ENCODE assay signal across 6 cellular contexts in the genomic region with DNA sequence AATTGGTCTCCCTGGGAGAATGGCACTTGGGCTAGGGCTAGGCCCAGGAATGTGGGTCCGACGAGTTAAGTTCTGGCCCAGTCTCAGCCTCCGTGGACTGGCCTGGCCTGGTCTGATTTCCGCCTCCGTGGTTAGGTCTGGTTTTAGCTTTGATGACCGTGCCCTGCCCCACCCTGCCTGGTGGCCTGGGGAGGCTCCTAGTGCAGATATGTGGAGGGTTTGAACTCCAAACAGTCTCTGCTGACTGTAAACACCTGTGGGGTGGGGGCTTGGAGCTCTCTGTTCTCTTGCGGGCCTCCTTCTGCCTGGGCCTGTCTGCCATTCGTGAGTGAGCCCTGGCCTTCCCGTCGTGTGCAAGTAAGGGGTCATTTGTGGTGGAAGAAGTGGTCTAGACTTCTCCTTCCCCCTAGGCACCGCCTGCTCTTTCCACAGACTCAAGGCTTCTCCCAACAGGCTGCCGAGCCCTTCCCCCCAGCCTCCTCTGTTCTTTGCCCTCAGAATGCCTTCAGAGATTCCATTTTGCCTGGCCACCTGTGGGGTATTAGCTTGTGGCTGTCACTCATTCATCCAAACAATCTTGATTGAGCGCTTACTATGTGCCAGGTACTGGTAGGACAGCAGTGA. TPM values are rescaled to one million over a fixed set of nuclear protein-coding genes. Genes with fewer than 3 reads are reported as not detected.
DNase-seq lines count a peak whose midpoint lies in the region; FAIRE-seq and TF ChIP-seq lines count a peak whose summit lies in the region.

No MANE protein-coding gene starts in this region.

- H3K9me3 ChIP-seq in colonic mucosa, result no peaks in the 10 kb centered on the region

- H3K9ac ChIP-seq in KMS-11, result peak overlapping the region; percentile 97; the same call in 1 of the 2 replicates
- peak overlapping the region; percentile 98 to 99 for H3K9ac ChIP-seq in colonic mucosa (ENCODE audit: low read depth in 2 of 2, low read length in 2 of 2)

- H3K27me3 Mint-ChIP-seq in progenitor cell of endocrine pancreas, result no peaks in the 10 kb centered on the region

- H3K27me3 ChIP-seq in KMS-11 (ENCODE audit: insufficient read depth, low read depth), result no peaks in the 10 kb centered on the region
- H3K27me3 ChIP-seq in colonic mucosa, result no peaks in the 10 kb centered on the region

- peaks cover 2% of the 10 kb centered on the region for H3K36me3 Mint-ChIP-seq in progenitor cell of endocrine pancreas (ENCODE audit: insufficient read depth)

- DNase-seq in colonic mucosa (peak; percentile 72), progenitor cell of endocrine pancreas (ENCODE audit: low spot score, unreplicated experiment) (no peak), ureter (ENCODE audit: low spot score) (no peak), RCC 7860 (ENCODE audit: low spot score) (no peak)
- no peak for DNase-seq in activated CD4-positive, CD25-positive, alpha-beta regulatory T cell (lab: John Stamatoyannopoulos, UW)

- peak overlapping the region; percentile 98 for H3K27ac Mint-ChIP-seq in progenitor cell of endocrine pancreas

- H3K4me3 ChIP-seq in KMS-11 (IDR thresholded peaks at IDR 0.05; ENCODE audit: insufficient read depth, low read depth, low read length) (no peak overlapping the region), colonic mucosa (peak overlapping the region; percentile 58)

- peak overlapping the region; percentile 94 for H3K4me3 Mint-ChIP-seq in progenitor cell of endocrine pancreas (ENCODE audit: low read depth)

- peak overlapping the region; percentile 72 for H3K4me2 ChIP-seq in KMS-11

- no peaks in the 10 kb centered on the region for H3K36me3 ChIP-seq in KMS-11 (ENCODE audit: insufficient read depth)
- H3K36me3 ChIP-seq in colonic mucosa, result no peaks in the 10 kb centered on the region

- TF ChIP-seq CTCF in KMS-11 (conservative IDR thresholded peaks at IDR 0.05; ENCODE audit: low read depth, low read length) (no peak), colonic mucosa (IDR thresholded peaks at IDR 0.05) (no peak), progenitor cell of endocrine pancreas (IDR thresholded peaks at IDR 0.05; ENCODE audit: unreplicated experiment) (no peak)

- H3K27ac ChIP-seq in KMS-11 (peak overlapping the region; percentile 95; the same call in 1 of the 2 replicates), colonic mucosa (peak overlapping the region; percentile 79)

- peaks cover 4% of the 10 kb centered on the region; the same call in 1 of the 2 replicates for H4K20me1 ChIP-seq in KMS-11 (ENCODE audit: insufficient read depth)

- H3K4me1 ChIP-seq in KMS-11 (ENCODE audit: low read depth, poor library complexity, severe bottlenecking), result peaks cover 42% of the 10 kb centered on the region
- H3K4me1 ChIP-seq in colonic mucosa, result peaks cover 31% of the 10 kb centered on the region

- no peaks in the 10 kb centered on the region for H3K9me3 Mint-ChIP-seq in progenitor cell of endocrine pancreas (ENCODE audit: low read depth)

- FAIRE-seq in RCC 7860 (lab: Jason Lieb, UNC), result no peak

- peaks cover 40% of the 10 kb centered on the region for H3K4me1 Mint-ChIP-seq in progenitor cell of endocrine pancreas (ENCODE audit: low read depth)

- intact Hi-C loops in colonic mucosa (cut with DNase I), result loop anchor here (10.0 kb wide), 1 partner anchor 310 kb away; a partner anchor contains a TSS

- H2AFZ ChIP-seq in KMS-11 (ENCODE audit: low read depth), result no peak overlapping the region

- H3K79me2 ChIP-seq in KMS-11 (ENCODE audit: insufficient read depth, low read depth), result peaks cover 60% of the 10 kb centered on the region

RNA-seq across cellular contexts. Expression of a gene that starts 1.5 kb away (rescaled TPM):
- 100 to 1,000 TPM; 240 to 336 TPM for total RNA-seq in colonic mucosa
- total RNA-seq in progenitor cell of endocrine pancreas, result 158 and 169 TPM in 2 replicates
- total RNA-seq in ureter, result 170 TPM

RNA-seq across cellular contexts. Expression of a gene that starts 4.9 kb away (rescaled TPM):
- 10 to 100 TPM; 19.4 to 31.6 TPM for total RNA-seq in colonic mucosa
- 38.7 and 40.8 TPM in 2 replicates for total RNA-seq in progenitor cell of endocrine pancreas
- 23.2 TPM for total RNA-seq in ureter

RNA-seq across cellular contexts. Expression of a gene that starts 15.9 kb away (rescaled TPM):
- total RNA-seq in colonic mucosa, result under 1 TPM; 0.53 to 0.54 TPM
- 0.58 and 0.62 TPM in 2 replicates for total RNA-seq in progenitor cell of endocrine pancreas
- total RNA-seq in ureter, result 0.29 TPM

RNA-seq across cellular contexts. Expression of a gene that starts 22.5 kb away (rescaled TPM):
- total RNA-seq in colonic mucosa, result 10 to 100 TPM; 60.4 to 71.5 TPM
- total RNA-seq in progenitor cell of endocrine pancreas, result 45.0 and 45.1 TPM in 2 replicates
- total RNA-seq in ureter, result 65.9 TPM

RNA-seq across cellular contexts. Expression of a gene that starts 40.4 kb away (rescaled TPM):
- 10 to 100 TPM in 1 of 2 donors, 1 to 10 TPM in 1; 8.4 to 15.8 TPM for total RNA-seq in colonic mucosa
- total RNA-seq in progenitor cell of endocrine pancreas, result 23.3 and 23.8 TPM in 2 replicates
- total RNA-seq in ureter, result 6.5 TPM
